16 cellular contexts compared by ENCODE assay signal in the genomic region with DNA sequence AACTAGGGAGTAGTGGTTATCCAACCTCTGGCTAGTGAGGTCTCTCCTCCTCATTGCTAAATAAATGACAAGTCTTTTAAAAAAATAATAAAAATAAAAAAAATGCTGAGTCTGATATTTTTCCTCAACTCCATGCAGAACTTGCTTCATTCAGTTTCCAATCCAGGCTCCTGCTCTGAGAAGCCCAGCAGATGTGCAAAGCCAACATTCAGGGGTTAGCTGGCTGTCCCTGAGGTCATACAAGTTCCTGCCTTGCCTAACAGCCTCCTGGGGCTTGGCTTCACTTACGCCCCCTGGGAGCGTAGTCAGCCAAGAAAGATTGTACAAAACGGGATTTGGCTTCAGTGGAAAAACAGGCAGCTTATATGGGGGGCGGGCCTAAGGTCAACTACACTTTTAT. TPM values are rescaled to one million over a fixed set of nuclear protein-coding genes. Genes with fewer than 3 reads are reported as not detected.
DNase-seq lines count a peak whose midpoint lies in the region; ATAC-seq and TF ChIP-seq lines count a peak whose summit lies in the region.
"Had no signal": no experiment of that assay in that cellular context is flagged by ENCODE, and none has a peak within 500 bp of the region (broad histone marks: within the 10 kb centered on the region; RNA-seq: fewer than 3 reads in every experiment).

No MANE protein-coding gene starts in this region.

- H3K36me3 ChIP-seq in breast epithelium (no peaks in the 10 kb centered on the region), right lobe of liver (peaks cover 0 to 30% (median 9%) of the 10 kb centered on the region in 4 donors), aorta (ENCODE audit: control insufficient read depth in 1 of 2, insufficient read depth in 2 of 2, low read length in 1 of 2) (peaks cover 0 to 13% of the 10 kb centered on the region in 2 donors)

- no peak overlapping the region for H3K4me3 Mint-ChIP-seq in MCF 10A (ENCODE audit: unreplicated experiment)
- H3K4me3 Mint-ChIP-seq: activated naive CD8-positive, alpha-beta T cell treated with anti-CD3 and anti-CD28 coated beads, Interleukin-2, amount 10 ng/mL, durations not matched to agents 7 days and 5 days had no signal

- H3K9me3 Mint-ChIP-seq in MCF 10A (ENCODE audit: unreplicated experiment), result no peaks in the 10 kb centered on the region
- H3K9me3 Mint-ChIP-seq: activated naive CD8-positive, alpha-beta T cell treated with anti-CD3 and anti-CD28 coated beads, Interleukin-2, amount 10 ng/mL, durations not matched to agents 7 days and 5 days had no signal

- H3K27ac ChIP-seq in breast epithelium, result peak overlapping the region in 1 of 2 donors; percentile 46
- H3K27ac ChIP-seq in right lobe of liver, result peak overlapping the region in 1 of 3 donors; percentile 14
- no peak overlapping the region for H3K27ac ChIP-seq in aorta (ENCODE audit: low read depth in 1 of 2, low read length in 2 of 2)
- H3K27ac ChIP-seq: neutrophil, WERI-Rb-1 had no signal

- H3K4me1 Mint-ChIP-seq in MCF 10A (ENCODE audit: insufficient read depth, unreplicated experiment), result no peaks in the 10 kb centered on the region
- H3K4me1 Mint-ChIP-seq: activated naive CD8-positive, alpha-beta T cell treated with anti-CD3 and anti-CD28 coated beads, Interleukin-2, amount 10 ng/mL, durations not matched to agents 7 days and 5 days had no signal

- H3K27me3 Mint-ChIP-seq in MCF 10A (ENCODE audit: insufficient read depth, unreplicated experiment), result no peaks in the 10 kb centered on the region

- ATAC-seq in right lobe of liver (peak; percentile 47 to 87 (median 62)), aorta (ENCODE audit: low FRiP score) (peak; percentile 58)

- H3K27me3 ChIP-seq in breast epithelium, result no peaks in the 10 kb centered on the region
- H3K27me3 ChIP-seq in right lobe of liver, result no peaks in the 10 kb centered on the region
- no peaks in the 10 kb centered on the region for H3K27me3 ChIP-seq in aorta (ENCODE audit: control insufficient read depth in 1 of 2, insufficient read depth in 2 of 2, low read length in 1 of 2)
- H3K27me3 ChIP-seq: neutrophil, upper lobe of left lung had no signal

- DNase-seq in MCF 10A (ENCODE audit: unreplicated experiment) (peak; percentile 39), breast epithelium (ENCODE audit: low spot score in 2 of 2) (no peak), fibroblast of peridontal ligament (ENCODE audit: extremely low read depth) (peak; percentile 62), right lobe of liver (peak in 1 of 3 donors; percentile 59), aorta (no peak), hippocampal formation (lab: John Stamatoyannopoulos, UW) (no peak), NCI-H2227 (lab: John Stamatoyannopoulos, UW; ENCODE audit: unreplicated experiment) (no peak), LoVo (ENCODE audit: low spot score) (no peak)
- DNase-seq: activated CD8-positive, alpha-beta memory T cell treated with anti-CD3 and anti-CD28 coated beads, Interleukin-2, amount 50 U/mL, for 48 hours; activated naive CD8-positive, alpha-beta T cell treated with anti-CD3 and anti-CD28 coated beads, Interleukin-2, amount 10 ng/mL, durations not matched to agents 7 days and 5 days; mammary epithelial cell; NCI-H187 treated with DMSO at 0.1 percent for 48 hours; upper lobe of left lung; WERI-Rb-1 had no signal

- intact Hi-C loops in MCF 10A (cut with micrococcal nuclease), result no loop called here
- intact Hi-C loops in breast epithelium (cut with DNase I; ENCODE audit: low total_unique reads), result no loop called here
- intact Hi-C loops in right lobe of liver (cut with DNase I), result no loop called here
- intact Hi-C loops in aorta (cut with DNase I), result no loop called here

- H3K36me3 Mint-ChIP-seq in MCF 10A (ENCODE audit: insufficient read depth, unreplicated experiment), result peaks cover 43% of the 10 kb centered on the region

- WGBS in right lobe of liver (ENCODE audit: insufficient coverage, low coverage, low lambda C conversion rate, missing lambda C conversion rate), result 41% methylated on average over 4 of the region's 4 CpGs
- 3 to 7% methylated on average over 4 of the region's 4 CpGs for WGBS in aorta, 2 donors

- H3K27ac Mint-ChIP-seq in MCF 10A (ENCODE audit: low read depth, unreplicated experiment), result no peak overlapping the region
- H3K27ac Mint-ChIP-seq: activated naive CD8-positive, alpha-beta T cell treated with anti-CD3 and anti-CD28 coated beads, Interleukin-2, amount 10 ng/mL, durations not matched to agents 7 days and 5 days had no signal

- CTCF ChIA-PET in MCF 10A (lab: Yijun Ruan, JAX), result no interaction called here

- no TSS peak for BruUV-seq in MCF 10A (replicated peaks; lab: Mats Ljungman, UMichigan)

- no peak for TF ChIP-seq POLR2A in breast epithelium (IDR thresholded peaks at IDR 0.05)
- TF ChIP-seq POLR2A in right lobe of liver (IDR thresholded peaks at IDR 0.05), result no peak

- H3K4me1 ChIP-seq in breast epithelium (no peaks in the 10 kb centered on the region), right lobe of liver (peaks cover 0 to 22% (median 4%) of the 10 kb centered on the region in 4 donors), aorta (ENCODE audit: control insufficient read depth in 1 of 2, insufficient read depth in 2 of 2, low read length in 2 of 2) (no peaks in the 10 kb centered on the region)

- H3K4me3 ChIP-seq in breast epithelium (no peak overlapping the region), right lobe of liver (no peak overlapping the region), aorta (ENCODE audit: low read length in 2 of 2) (no peak overlapping the region)
- H3K4me3 ChIP-seq: upper lobe of left lung had no signal

- POLR2A ChIA-PET in MCF 10A (lab: Yijun Ruan, JAX), result interaction anchor here (0.5 to 1.1 kb wide), 3 partner anchors 11 to 253 kb away, joined by 3 read pairs; no protein-coding TSS in a partner anchor

- H3K9me3 ChIP-seq in breast epithelium (no peaks in the 10 kb centered on the region), right lobe of liver (no peaks in the 10 kb centered on the region), aorta (ENCODE audit: control insufficient read depth, low read length) (no peaks in the 10 kb centered on the region)
- H3K9me3 ChIP-seq: neutrophil, upper lobe of left lung had no signal

- TF ChIP-seq CTCF in MCF 10A (IDR thresholded peaks at IDR 0.05; ENCODE audit: unreplicated experiment) (no peak), breast epithelium (IDR thresholded peaks at IDR 0.05) (no peak), right lobe of liver (IDR thresholded peaks at IDR 0.05) (peak in 1 of 4 donors; percentile 6)

RNA-seq across cellular contexts. Expression of a gene that starts 23.3 kb away (rescaled TPM):
- 285 and 358 TPM in 2 replicates for total RNA-seq in MCF 10A (2022)
- total RNA-seq in breast epithelium, result 10 to 100 TPM; 48.7 to 93.0 (median 61.3) TPM
- total RNA-seq in right lobe of liver, result 10 to 100 TPM; 35.1 to 73.0 (median 55.4) TPM
- 100 to 1,000 TPM; 110 to 117 TPM for total RNA-seq in aorta
- 100 to 1,000 TPM; 109 to 117 TPM for polyA plus RNA-seq in aorta

RNA-seq across cellular contexts. Expression of a gene that starts 56.2 kb away (rescaled TPM):
- total RNA-seq in MCF 10A (2022), result not detected in 2 replicates
- total RNA-seq in breast epithelium, result 10 to 100 TPM; 10.9 to 30.8 (median 14.2) TPM
- 10 to 100 TPM in 1 of 6 experiments, 1 to 10 TPM in 5; 1.7 to 12.9 (median 4.5) TPM for total RNA-seq in right lobe of liver
- 10 to 100 TPM; 22.1 to 56.6 TPM for total RNA-seq in aorta
- polyA plus RNA-seq in aorta, result 10 to 100 TPM in 1 of 2 donors, 1 to 10 TPM in 1; 2.8 to 30.9 TPM
- total RNA-seq: SK-MEL-5 had no signal

Comparison
In these comparisons a context has a peak if more than half of its experiments do, and no peak if none do; other contexts are left out.
1. DNase-seq: peak in MCF 10A (single experiment) and fibroblast of peridontal ligament (single experiment); none in breast epithelium (0 of 2), aorta (0 of 2), hippocampal formation (0 of 2), NCI-H2227 (single experiment) and LoVo (single experiment).